In genomic region chr1:246492611-246493245, GRCh38 we compare ENCODE assay signal across 8 cellular contexts. TPM values are rescaled to one million over a fixed set of nuclear protein-coding genes. Genes with fewer than 3 reads are reported as not detected.
DNase-seq lines count a peak whose midpoint lies in the region; FAIRE-seq and TF ChIP-seq lines count a peak whose summit lies in the region.

No MANE protein-coding gene starts in this region.

- H3K27me3 ChIP-seq in kidney epithelial cell (ENCODE audit: control insufficient read depth, insufficient read depth, low read length) = no peaks in the 10 kb centered on the region

- H3K36me3 ChIP-seq in kidney epithelial cell (ENCODE audit: control insufficient read depth, insufficient read depth, low read length) = no peaks in the 10 kb centered on the region

- peak; percentile 52; the same call in 1 of the 2 replicates for TF ChIP-seq CTCF in GM12874 (IDR thresholded peaks at IDR 0.05; ENCODE audit: insufficient read depth, low read depth, low read length)
- TF ChIP-seq CTCF in kidney epithelial cell (IDR thresholded peaks at IDR 0.05; ENCODE audit: insufficient read depth, low read length, poor library complexity, severe bottlenecking) = peak; percentile 88

- DNase-seq in NCI-H1048 (lab: John Stamatoyannopoulos, UW) = peak; percentile 33
- DNase-seq in SK-N-DZ (ENCODE audit: low spot score) = peak; percentile 75
- peak in 39 of 61 donors; percentile 5 to 86 (median 24) for DNase-seq in caudate nucleus (lab: John Stamatoyannopoulos, UW)
- peak; percentile 23 for DNase-seq in kidney epithelial cell (ENCODE audit: low read depth)
- peak; percentile 52 for DNase-seq in stimulated activated CD4-positive, alpha-beta T cell treated with anti-CD3 and anti-CD28 coated beads, Interleukin-4, amount 100 ng/mL, for 24 hours
- DNase-seq in GF-D8 (lab: John Stamatoyannopoulos, UW) = no peak

- peak; percentile 86 for FAIRE-seq in A204.1 (lab: Jason Lieb, UNC)

- H3K27ac ChIP-seq in caudate nucleus (ENCODE audit: low read depth, low read length) = no peak overlapping the region

- no peak overlapping the region for H3K4me3 ChIP-seq in kidney epithelial cell (ENCODE audit: low read depth, low read length)

RNA-seq across cellular contexts. Expression of gene SMYD3, which starts 14.4 kb away (rescaled TPM):
- polyA plus RNA-seq in SK-N-DZ (2014; cell fraction: cytosol; rRNA removed) = 30.5 and 39.5 TPM in 2 replicates
- 17.7 and 22.1 TPM in 2 replicates for polyA plus RNA-seq in SK-N-DZ (2014; cell fraction: nucleus; rRNA removed)
- total RNA-seq in kidney epithelial cell = 20.6 and 29.2 TPM in 2 replicates
